In the genomic region with DNA sequence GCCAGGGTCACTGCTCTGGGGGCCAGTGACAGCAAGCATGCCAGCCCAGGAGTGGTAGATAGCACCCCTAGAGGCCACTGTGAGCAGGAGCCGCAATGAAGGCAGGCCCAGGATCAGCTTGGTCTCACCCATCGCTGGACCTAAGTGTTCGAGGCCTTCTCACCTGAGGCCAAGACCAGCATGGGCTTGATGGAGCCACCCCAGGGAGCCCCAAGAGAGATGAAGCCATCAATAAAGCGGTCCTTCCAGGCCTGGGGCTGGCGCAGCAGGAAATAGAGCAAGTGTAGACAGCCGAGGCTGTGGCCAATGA, we compare ENCODE assay signal across 9 cellular contexts. TPM values are rescaled to one million over a fixed set of nuclear protein-coding genes. Genes with fewer than 3 reads are reported as not detected.
DNase-seq lines count a peak whose midpoint lies in the region; FAIRE-seq and TF ChIP-seq lines count a peak whose summit lies in the region.
"Had no signal": no experiment of that assay in that cellular context is flagged by ENCODE, and none has a peak within 500 bp of the region (broad histone marks: within the 10 kb centered on the region; RNA-seq: fewer than 3 reads in every experiment).

No MANE protein-coding gene starts in this region.

- POLR2A ChIA-PET in AG04449 (lab: Yijun Ruan, JAX), result no interaction called here

- CTCF ChIA-PET in AG04449 (lab: Yijun Ruan, JAX), result interaction anchor here (0.7 to 4.3 kb wide), 17 partner anchors 9 to 422 kb away, joined by 3 to 34 read pairs (median 4); a partner anchor contains a TSS

- H3K9ac ChIP-seq in OCI-LY3 (ENCODE audit: low read length) (no peak overlapping the region), keratinocyte (ENCODE audit: control insufficient read depth, extremely low read depth, insufficient read depth, low read length) (no peak overlapping the region)

- TF ChIP-seq CTCF in AG04449 (IDR thresholded peaks at IDR 0.05; ENCODE audit: insufficient read depth, low read length, missing control alignments), result peak; percentile 73
- peak; percentile 90 for TF ChIP-seq CTCF in GM12875 (IDR thresholded peaks at IDR 0.05; ENCODE audit: borderline replicate concordance, insufficient read depth, low read depth, low read length)
- peak; percentile 74 for TF ChIP-seq CTCF in OCI-LY3 (IDR thresholded peaks at IDR 0.05; ENCODE audit: low read depth, low read length)
- TF ChIP-seq CTCF in keratinocyte (optimal IDR thresholded peaks at IDR 0.05 in 1 of 3, IDR thresholded peaks at IDR 0.05 in 1 of 3, conservative IDR thresholded peaks at IDR 0.05 in 1 of 3; ENCODE audit: extremely low read depth in 1 of 3, insufficient read depth in 2 of 3, low read length in 3 of 3), result peak; percentile 76 to 82 (median 81)
- TF ChIP-seq CTCF in testis (IDR thresholded peaks at IDR 0.05), result peak; percentile 46 to 57 (median 51)

- dilution Hi-C loops in keratinocyte (cut with MboI; ENCODE audit: extremely low pct_ligation_motif_present, low sequenced_read_pairs), result no loop called here

- H2AFZ ChIP-seq in OCI-LY3 (ENCODE audit: low read depth, low read length) (no peak overlapping the region), keratinocyte (ENCODE audit: control insufficient read depth, low read length) (no peak overlapping the region)

- H3K27ac ChIP-seq in OCI-LY3 (ENCODE audit: low read length), result no peak overlapping the region
- no peak overlapping the region for H3K27ac ChIP-seq in keratinocyte (ENCODE audit: control insufficient read depth, insufficient read depth, low read length)
- H3K27ac ChIP-seq in testis, result no peak overlapping the region

- no peak for FAIRE-seq in keratinocyte (lab: Jason Lieb, UNC)

- peaks cover 35% of the 10 kb centered on the region for H3K36me3 ChIP-seq in OCI-LY3 (replicated peaks; ENCODE audit: low read depth, low read length)
- H3K36me3 ChIP-seq in keratinocyte (ENCODE audit: control insufficient read depth in 2 of 2, extremely low read depth in 1 of 2, insufficient read depth in 2 of 2, low read length in 2 of 2), result peaks cover 49 to 53% of the 10 kb centered on the region in 2 experiments
- no peaks in the 10 kb centered on the region for H3K36me3 ChIP-seq in testis (ENCODE audit: low read depth, missing control alignments)

- TF ChIP-seq POLR2A in testis (IDR thresholded peaks at IDR 0.05), result no peak

- no peaks in the 10 kb centered on the region for H3K9me3 ChIP-seq in OCI-LY3 (ENCODE audit: insufficient read depth, low read length)
- no peaks in the 10 kb centered on the region for H3K9me3 ChIP-seq in keratinocyte (ENCODE audit: control insufficient read depth, low read depth, low read length)
- H3K9me3 ChIP-seq in testis, result no peaks in the 10 kb centered on the region

- H3K79me2 ChIP-seq in OCI-LY3 (ENCODE audit: low read length), result peaks cover 15% of the 10 kb centered on the region
- peaks cover 5% of the 10 kb centered on the region for H3K79me2 ChIP-seq in keratinocyte (ENCODE audit: control insufficient read depth, insufficient read depth, low read length)

- H3K4me2 ChIP-seq in OCI-LY3 (ENCODE audit: low read length) (no peak overlapping the region), keratinocyte (ENCODE audit: control insufficient read depth, extremely low read depth, insufficient read depth, low read depth, low read length) (no peak overlapping the region)

- DNase-seq in AG04449 (ENCODE audit: low read depth, low spot score) (no peak), astrocyte of the hippocampus (ENCODE audit: low read depth, low spot score) (peak; percentile 50), keratinocyte (ENCODE audit: low read depth, low spot score) (no peak), testis (peak; percentile 46), GDM1 (lab: John Stamatoyannopoulos, UW) (no peak), epidermal melanocyte (ENCODE audit: insufficient read length, low spot score) (no peak)

- H3K27me3 ChIP-seq in OCI-LY3 (ENCODE audit: low read depth, low read length) (no peaks in the 10 kb centered on the region), keratinocyte (ENCODE audit: control insufficient read depth, extremely low read depth, insufficient read depth, low read length) (no peaks in the 10 kb centered on the region), testis (no peaks in the 10 kb centered on the region)

- peaks cover 5% of the 10 kb centered on the region for H3K4me1 ChIP-seq in OCI-LY3 (ENCODE audit: low read length)
- peaks cover 3% of the 10 kb centered on the region for H3K4me1 ChIP-seq in keratinocyte (ENCODE audit: control insufficient read depth, extremely low read depth, insufficient read depth, low read length)
- peaks cover 17% of the 10 kb centered on the region for H3K4me1 ChIP-seq in testis

- peaks cover 3% of the 10 kb centered on the region for H3K9me1 ChIP-seq in keratinocyte (ENCODE audit: control insufficient read depth, extremely low read depth, insufficient read depth, low read length)

- intact Hi-C loops in testis (cut with DNase I; ENCODE audit: low total_unique reads), result no loop called here

- H3K4me3 ChIP-seq in AG04449 (ENCODE audit: low read depth, low read length), result no peak overlapping the region
- no peak overlapping the region for H3K4me3 ChIP-seq in GM12875 (ENCODE audit: low read depth, low read length)
- no peak overlapping the region for H3K4me3 ChIP-seq in OCI-LY3 (ENCODE audit: low read length)
- H3K4me3 ChIP-seq in keratinocyte (ENCODE audit: control insufficient read depth in 2 of 3, extremely low read depth in 1 of 3, insufficient read depth in 2 of 3, low read depth in 1 of 3, low read length in 3 of 3), result no peak overlapping the region
- no peak overlapping the region for H3K4me3 ChIP-seq in testis

- WGBS in testis, 2 donors, result 80% methylated on average over 6 of the region's 6 CpGs; no CpG with 5 or more reads in 1 of the 2 donors

- H4K20me1 ChIP-seq in OCI-LY3 (ENCODE audit: insufficient read depth, low read length), result peaks cover 18% of the 10 kb centered on the region; the same call in 1 of the 2 replicates
- peaks cover 3% of the 10 kb centered on the region for H4K20me1 ChIP-seq in keratinocyte (ENCODE audit: control insufficient read depth, extremely low read depth, insufficient read depth, low read length)

RNA-seq across cellular contexts. Expression of a gene that starts 1.8 kb away (rescaled TPM):
- 6.5 to 11.6 TPM (median 10.5 TPM) in 3 replicates for polyA plus RNA-seq in keratinocyte
- 4.2 TPM for polyA plus RNA-seq in keratinocyte (2011; ENCODE audit: low read depth)
- polyA plus RNA-seq in keratinocyte (2011; cell fraction: cytosol; rRNA removed), result 2.1 and 3.0 TPM in 2 replicates
- 35.7 and 48.0 TPM in 2 replicates for polyA plus RNA-seq in keratinocyte (2011; cell fraction: nucleus; rRNA removed)
- 10.6 and 14.2 TPM in 2 replicates for polyA plus RNA-seq in keratinocyte (2012; ENCODE audit: low replicate concordance)
- polyA minus RNA-seq in keratinocyte, result 6.0 to 16.2 TPM (median 9.5 TPM) in 3 replicates
- 7.1 TPM for polyA minus RNA-seq in keratinocyte (2011; cell fraction: cytosol; rRNA and poly(A)+ RNA removed)
- polyA minus RNA-seq in keratinocyte (2011; cell fraction: nucleus; rRNA and poly(A)+ RNA removed), result 10.6 and 10.7 TPM in 2 replicates
- 10 to 100 TPM; 20.6 to 25.3 TPM for total RNA-seq in testis
- 12.9 TPM for polyA plus RNA-seq in testis (ENCODE audit: insufficient read depth, low read depth, low replicate concordance)

RNA-seq across cellular contexts. Expression of a gene that starts 5.5 kb away (rescaled TPM):
- 9.3 to 19.7 TPM (median 11.1 TPM) in 3 replicates for polyA plus RNA-seq in keratinocyte
- 3.0 TPM for polyA plus RNA-seq in keratinocyte (2011; ENCODE audit: low read depth)
- 5.1 and 17.8 TPM in 2 replicates for polyA plus RNA-seq in keratinocyte (2011; cell fraction: cytosol; rRNA removed)
- polyA plus RNA-seq in keratinocyte (2011; cell fraction: nucleus; rRNA removed), result 6.2 and 8.4 TPM in 2 replicates
- polyA plus RNA-seq in keratinocyte (2012; ENCODE audit: low replicate concordance), result 17.5 and 40.2 TPM in 2 replicates
- polyA minus RNA-seq in keratinocyte, result 6.0 to 8.4 TPM (median 6.8 TPM) in 3 replicates
- polyA minus RNA-seq in keratinocyte (2011; cell fraction: cytosol; rRNA and poly(A)+ RNA removed), result 26.1 TPM
- 5.0 and 6.3 TPM in 2 replicates for polyA minus RNA-seq in keratinocyte (2011; cell fraction: nucleus; rRNA and poly(A)+ RNA removed)
- total RNA-seq in testis, result 10 to 100 TPM; 13.2 to 14.2 TPM
- 49.1 TPM for polyA plus RNA-seq in testis (ENCODE audit: insufficient read depth, low read depth, low replicate concordance)

RNA-seq across cellular contexts. Expression of a gene that starts 10.5 kb away (rescaled TPM):
- polyA plus RNA-seq in keratinocyte, result 0.10 to 0.46 TPM (median 0.33 TPM) in 3 replicates
- 0.29 TPM for polyA plus RNA-seq in keratinocyte (2011; ENCODE audit: low read depth)
- polyA plus RNA-seq in keratinocyte (2011; cell fraction: cytosol; rRNA removed), result 0.17 TPM in 1 of 2 replicates, not detected in the other
- polyA plus RNA-seq in keratinocyte (2011; cell fraction: nucleus; rRNA removed), result 0.73 and 1.3 TPM in 2 replicates
- polyA plus RNA-seq in keratinocyte (2012; ENCODE audit: low replicate concordance), result 0.39 and 0.62 TPM in 2 replicates
- 0.26 TPM in 1 of 3 replicates, not detected in the others for polyA minus RNA-seq in keratinocyte
- polyA minus RNA-seq in keratinocyte (2011; cell fraction: cytosol; rRNA and poly(A)+ RNA removed), result not detected
- 0.70 TPM in 1 of 2 replicates, not detected in the other for polyA minus RNA-seq in keratinocyte (2011; cell fraction: nucleus; rRNA and poly(A)+ RNA removed)
- 1 to 10 TPM in 1 of 2 donors, under 1 TPM in 1; 0.62 to 1.7 TPM for total RNA-seq in testis
- polyA plus RNA-seq in testis (ENCODE audit: insufficient read depth, low read depth, low replicate concordance), result 0.36 TPM

RNA-seq across cellular contexts. Expression of a gene that starts 26.3 kb away (rescaled TPM):
- 59.3 to 72.2 TPM (median 65.4 TPM) in 3 replicates for polyA plus RNA-seq in keratinocyte
- 15.4 TPM for polyA plus RNA-seq in keratinocyte (2011; ENCODE audit: low read depth)
- polyA plus RNA-seq in keratinocyte (2011; cell fraction: cytosol; rRNA removed), result 26.3 and 51.8 TPM in 2 replicates
- 238 and 249 TPM in 2 replicates for polyA plus RNA-seq in keratinocyte (2011; cell fraction: nucleus; rRNA removed)
- polyA plus RNA-seq in keratinocyte (2012; ENCODE audit: low replicate concordance), result 23.5 and 63.9 TPM in 2 replicates
- 89.8 to 274 TPM (median 108 TPM) in 3 replicates for polyA minus RNA-seq in keratinocyte
- polyA minus RNA-seq in keratinocyte (2011; cell fraction: cytosol; rRNA and poly(A)+ RNA removed), result 76.4 TPM
- 118 and 142 TPM in 2 replicates for polyA minus RNA-seq in keratinocyte (2011; cell fraction: nucleus; rRNA and poly(A)+ RNA removed)
- total RNA-seq in testis, result 10 to 100 TPM; 64.3 to 68.4 TPM
- polyA plus RNA-seq in testis (ENCODE audit: insufficient read depth, low read depth, low replicate concordance), result 46.7 TPM

RNA-seq across cellular contexts. Expression of a gene that starts 38.1 kb away (rescaled TPM):
- polyA plus RNA-seq in keratinocyte, result 0.04 TPM in 1 of 3 replicates, not detected in the others
- polyA plus RNA-seq in keratinocyte (2011; ENCODE audit: low read depth), result not detected
- not detected in 2 replicates for polyA plus RNA-seq in keratinocyte (2011; cell fraction: cytosol; rRNA removed)
- not detected in 2 replicates for polyA plus RNA-seq in keratinocyte (2011; cell fraction: nucleus; rRNA removed)
- not detected in 2 replicates for polyA plus RNA-seq in keratinocyte (2012; ENCODE audit: low replicate concordance)
- not detected in 3 replicates for polyA minus RNA-seq in keratinocyte
- polyA minus RNA-seq in keratinocyte (2011; cell fraction: cytosol; rRNA and poly(A)+ RNA removed), result not detected
- polyA minus RNA-seq in keratinocyte (2011; cell fraction: nucleus; rRNA and poly(A)+ RNA removed), result not detected in 2 replicates
- 100 to 1,000 TPM; 127 to 138 TPM for total RNA-seq in testis
- polyA plus RNA-seq in testis (ENCODE audit: insufficient read depth, low read depth, low replicate concordance), result 61.0 TPM
- total RNA-seq: dermis microvascular lymphatic vessel endothelial cell had no signal

Comparison
In these comparisons a context has a peak if more than half of its experiments do, and no peak if none do; other contexts are left out.
1. DNase-seq: peak in astrocyte of the hippocampus (single experiment) and testis (single experiment); none in AG04449 (single experiment), keratinocyte (single experiment), GDM1 (single experiment) and epidermal melanocyte (single experiment).
2. Peak in every context shown above with its lines, with median percentiles within 50 percentile points of each other: CTCF ChIP-seq.